In the genomic region with DNA sequence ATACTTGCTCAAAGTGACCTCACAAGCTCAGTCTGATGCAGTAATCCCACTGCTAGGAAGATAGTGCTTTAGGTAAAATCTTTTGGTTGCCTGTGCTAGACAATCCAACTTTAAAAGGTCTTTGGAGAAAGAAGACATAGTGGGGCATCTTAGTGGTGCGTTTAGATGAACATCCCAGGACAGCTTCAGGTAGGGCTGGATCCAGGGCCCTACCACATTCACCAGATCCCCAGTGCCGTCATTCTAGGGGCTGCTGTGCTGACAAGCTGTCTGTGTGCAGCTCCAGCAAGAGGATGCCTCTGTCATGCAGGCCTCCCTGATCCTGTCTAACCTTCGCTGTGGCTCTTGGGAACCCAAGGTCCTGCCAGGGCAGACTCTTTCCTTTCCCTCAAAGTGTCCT, we compare ENCODE assay signal across 28 cellular contexts.
"Had no signal": no experiment of that assay in that cellular context is flagged by ENCODE, and none has a peak within 500 bp of the region (broad histone marks: within the 10 kb centered on the region; RNA-seq: fewer than 3 reads in every experiment).

No MANE protein-coding gene starts in this region.

- H3K4me2 ChIP-seq: hepatocyte, smooth muscle cell had no signal

- H2AFZ ChIP-seq: hepatocyte, parathyroid adenoma had no signal

- DNase-seq: cerebellar nuclear complex; colonic mucosa; effector CD8-positive, alpha-beta T cell; endodermal cell; foreskin fibroblast; kidney; mesenchymal stem cell; midbrain; naive thymus-derived CD4-positive, alpha-beta T cell; nephron progenitor cell; stimulated activated CD4-positive, alpha-beta T cell treated with anti-CD3 and anti-CD28 coated beads, Interleukin-2, amount 100 ng/mL, for 24 hours; stimulated activated CD4-positive, alpha-beta T cell treated with anti-CD3 and anti-CD28 coated beads, Interleukin-4, amount 100 ng/mL, for 24 hours; stimulated activated naive CD8-positive, alpha-beta T cell treated with anti-CD3 and anti-CD28 coated beads, Interleukin-15, Interleukin-2, amounts not matched to agents 100 U/mL and 50 U/mL, for 24 hours; testis had no signal

- H3K79me2 ChIP-seq: hepatocyte, parathyroid adenoma had no signal

- H3K27ac ChIP-seq: colonic mucosa, epithelial cell of prostate, gastroesophageal sphincter, heart left ventricle, hepatocyte, neutrophil, parathyroid adenoma, testis, tibial artery, upper lobe of left lung had no signal

- H3K4me3 ChIP-seq: colonic mucosa, gastroesophageal sphincter, heart left ventricle, hepatocyte, smooth muscle cell, testis, tibial artery, upper lobe of left lung had no signal

- H3K4me3 Mint-ChIP-seq: dendritic cell treated with granulocyte-macrophage colony-stimulating factor and Interleukin-4, amounts not matched to agents 40 ng/mL and 50 ng/mL, for 4 days; endodermal cell; naive thymus-derived CD4-positive, alpha-beta T cell; nephron progenitor cell; stimulated activated memory B cell treated with anti-CD40 and anti-IgM and Interleukin-4, amounts not matched to agents 10 μg/mL and 1 μg/mL and 100 μg/mL, for 72 hours had no signal

- H3K9ac ChIP-seq: parathyroid adenoma had no signal

- H3K4me1 ChIP-seq: colonic mucosa, testis, tibial artery had no signal

- H3K36me3 Mint-ChIP-seq: stimulated activated memory B cell treated with anti-CD40 and anti-IgM and Interleukin-4, amounts not matched to agents 10 μg/mL and 1 μg/mL and 100 μg/mL, for 72 hours had no signal

- H3K27ac Mint-ChIP-seq: endodermal cell; naive thymus-derived CD4-positive, alpha-beta T cell; progenitor cell of endocrine pancreas; stimulated activated memory B cell treated with anti-CD40 and anti-IgM and Interleukin-4, amounts not matched to agents 10 μg/mL and 1 μg/mL and 100 μg/mL, for 72 hours had no signal

- H3K27me3 ChIP-seq: colonic mucosa, hepatocyte, testis, upper lobe of left lung had no signal

- H3K36me3 ChIP-seq: colonic mucosa, gastroesophageal sphincter, heart left ventricle, neutrophil, tibial artery, upper lobe of left lung had no signal

- ATAC-seq: gastroesophageal sphincter; naive thymus-derived CD4-positive, alpha-beta T cell; sciatic nerve; stimulated activated naive CD8-positive, alpha-beta T cell treated with anti-CD3 and anti-CD28 coated beads, Interleukin-15, Interleukin-2, amounts not matched to agents 100 U/mL and 50 U/mL, for 24 hours had no signal

- FAIRE-seq: kidney, urothelium cell line had no signal

- H3K4me1 Mint-ChIP-seq: naive thymus-derived CD4-positive, alpha-beta T cell; stimulated activated memory B cell treated with anti-CD40 and anti-IgM and Interleukin-4, amounts not matched to agents 10 μg/mL and 1 μg/mL and 100 μg/mL, for 72 hours had no signal

- H3K9me3 ChIP-seq: colonic mucosa, testis had no signal
